In the genomic region with DNA sequence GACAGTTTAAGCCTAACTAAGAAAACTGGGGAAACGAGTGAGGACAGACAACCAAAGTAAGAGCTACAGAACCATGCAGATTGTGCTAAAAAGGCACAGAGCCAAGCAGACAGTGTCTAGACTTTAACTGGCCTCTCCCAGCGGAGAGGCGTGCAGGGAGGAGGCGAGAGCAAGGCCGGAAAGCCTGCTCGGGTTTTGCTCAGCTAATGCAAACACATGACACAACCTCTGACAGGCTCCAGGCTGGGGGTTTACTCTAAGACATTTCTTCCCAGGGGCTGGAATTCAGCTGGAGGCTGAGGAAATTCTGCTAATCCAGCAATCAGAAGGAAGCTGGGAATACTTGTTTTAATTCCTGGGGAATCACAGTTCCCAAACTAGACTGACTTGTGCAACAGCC, we compare ENCODE assay signal across 11 cellular contexts. TPM values are rescaled to one million over a fixed set of nuclear protein-coding genes. Genes with fewer than 3 reads are reported as not detected.
A peak's percentile ranks its signal among the peaks of the same experiment; 100 is the strongest.
DNase-seq lines count a peak whose midpoint lies in the region; ATAC-seq, FAIRE-seq and TF ChIP-seq lines count a peak whose summit lies in the region.
"Had no signal": no experiment of that assay in that cellular context is flagged by ENCODE, and none has a peak within 500 bp of the region (broad histone marks: within the 10 kb centered on the region; RNA-seq: fewer than 3 reads in every experiment).

No MANE protein-coding gene starts in this region.

- WGBS in HepG2 (ENCODE audit: low lambda C conversion rate) = 2% methylated on average over 3 of the region's 6 CpGs

- no peak overlapping the region for H3K4me3 ChIP-seq in Loucy (ENCODE audit: low read length, poor library complexity, severe bottlenecking)
- peak overlapping the region; percentile 11 for H3K4me3 ChIP-seq in epithelial cell of proximal tubule (ENCODE audit: low read depth, low read length)
- H3K4me3 ChIP-seq in HepG2 (replicated peaks in 1 of 3; ENCODE audit: insufficient read depth in 1 of 3, low read depth in 2 of 3, low read length in 3 of 3) = no peak overlapping the region
- H3K4me3 ChIP-seq: K562 had no signal

- H3F3A ChIP-seq in Loucy (ENCODE audit: low read depth) = no peaks in the 10 kb centered on the region

- CTCF ChIA-PET in HepG2 (lab: Yijun Ruan, JAX; ENCODE audit: low intra/inter-chr PET ratio, low total read pairs) = no interaction called here

- H3K4me1 ChIP-seq in Loucy (ENCODE audit: insufficient read depth, low read length, poor library complexity, severe bottlenecking) = peaks cover 9% of the 10 kb centered on the region
- no peaks in the 10 kb centered on the region for H3K4me1 ChIP-seq in HepG2 (ENCODE audit: insufficient read depth, low read length)

- no peak overlapping the region for H2AFZ ChIP-seq in Loucy (ENCODE audit: low read length)
- no peak overlapping the region for H2AFZ ChIP-seq in HepG2 (ENCODE audit: low read length)

- H3K9ac ChIP-seq in Loucy (ENCODE audit: low read depth, low read length, poor library complexity, severe bottlenecking) = no peak overlapping the region
- no peak overlapping the region for H3K9ac ChIP-seq in HepG2 (ENCODE audit: insufficient read depth, low read depth, low read length)

- no peaks in the 10 kb centered on the region for H3K9me2 ChIP-seq in Loucy (replicated peaks; ENCODE audit: low read depth, low read length)

- H3K36me3 ChIP-seq in Loucy (ENCODE audit: insufficient read depth, low read length) (no peaks in the 10 kb centered on the region), HepG2 (replicated peaks in 1 of 2; ENCODE audit: control insufficient read depth in 1 of 2, insufficient read depth in 2 of 2, low read length in 2 of 2) (no peaks in the 10 kb centered on the region)

- no peak overlapping the region for H3K27ac ChIP-seq in HepG2 (ENCODE audit: extremely low read length, insufficient read depth, low read length)

- H3K4me2 ChIP-seq in Loucy (ENCODE audit: low read depth, low read length, poor library complexity, severe bottlenecking) (peak overlapping the region; percentile 4), HepG2 (ENCODE audit: low read depth, low read length) (no peak overlapping the region)

- TF ChIP-seq EP300 in HepG2 (IDR thresholded peaks at IDR 0.05; ENCODE audit: low read depth in 2 of 2, low read length in 2 of 2) (no peak), HepG2 (CRISPR knock-in tag; IDR thresholded peaks at IDR 0.05; ENCODE audit: borderline replicate concordance) (no peak)

- ATAC-seq in HepG2 (peak; percentile 82), GM21423 (IDR thresholded peaks at IDR 0.05; ENCODE audit: unreplicated experiment) (no peak), GM19351 (IDR thresholded peaks at IDR 0.05; ENCODE audit: unreplicated experiment) (no peak)
- ATAC-seq: K562 had no signal

- no TSS peak for BruUV-seq in HepG2 (replicated peaks; lab: Mats Ljungman, UMichigan)

- no peaks in the 10 kb centered on the region for H3K9me3 ChIP-seq in Loucy (ENCODE audit: insufficient read depth, low read depth, low read length)
- no peaks in the 10 kb centered on the region for H3K9me3 ChIP-seq in HepG2 (ENCODE audit: low read length)

- TF ChIP-seq RAD21 in HepG2 (CRISPR knock-in tag; IDR thresholded peaks at IDR 0.05) = no peak

- TF ChIP-seq POLR2A in HepG2 (IDR thresholded peaks at IDR 0.05; ENCODE audit: insufficient read depth in 1 of 2, low read depth in 2 of 2, low read length in 2 of 2) = no peak

- intact Hi-C loops in HepG2 (cut with micrococcal nuclease; ENCODE audit: unreplicated experiment) = no loop called here

- in situ Hi-C loops in HepG2 (cut with HindIII; ENCODE audit: extremely low pct_ligation_motif_present, low pct_unique_long_range_greater_than_20kb) = no loop called here

- TF ChIP-seq CTCF in Loucy (conservative IDR thresholded peaks at IDR 0.05; ENCODE audit: low read length) = no peak
- TF ChIP-seq CTCF in epithelial cell of proximal tubule (conservative IDR thresholded peaks at IDR 0.05; ENCODE audit: low read depth, low read length) = no peak
- no peak for TF ChIP-seq CTCF in HepG2 (CRISPR knock-in tag; IDR thresholded peaks at IDR 0.05)

- no peak for DNase-seq in epithelial cell of proximal tubule (ENCODE audit: low read depth)
- no peak for DNase-seq in HepG2 (ENCODE audit: low spot score)
- peak; percentile 79 for DNase-seq in smooth muscle cell of the brain vasculature (ENCODE audit: low read depth, low spot score)
- no peak for DNase-seq in C1 segment of cervical spinal cord (lab: John Stamatoyannopoulos, UW)
- DNase-seq in GF-D8 (lab: John Stamatoyannopoulos, UW) = no peak
- DNase-seq: activated naive CD4-positive, alpha-beta T cell treated with anti-CD3 and anti-CD28 coated beads, Interleukin-2, amount 50 U/mL, for 16 hours; NCI-H82 had no signal

- peak; percentile 15 for FAIRE-seq in HepG2 (lab: Jason Lieb, UNC)
- FAIRE-seq: K562 had no signal

- POLR2A ChIA-PET in HepG2 (lab: Yijun Ruan, JAX) = no interaction called here

- H4K20me1 ChIP-seq in Loucy (ENCODE audit: insufficient read depth, low read length, poor library complexity, severe bottlenecking) (no peaks in the 10 kb centered on the region), HepG2 (ENCODE audit: insufficient read depth, low read length) (no peaks in the 10 kb centered on the region)

- no peaks in the 10 kb centered on the region for H3K79me2 ChIP-seq in Loucy (ENCODE audit: insufficient read depth, low read length)
- no peaks in the 10 kb centered on the region for H3K79me2 ChIP-seq in HepG2 (ENCODE audit: insufficient read depth, low read length)

- H3K27me3 ChIP-seq in Loucy (ENCODE audit: insufficient read depth, low read length, poor library complexity, severe bottlenecking) = no peaks in the 10 kb centered on the region
- peaks cover 0 to 26% of the 10 kb centered on the region in 2 experiments; a peak in 2 of 5 replicates for H3K27me3 ChIP-seq in HepG2 (ENCODE audit: control insufficient read depth in 1 of 2, insufficient read depth in 2 of 2, low read length in 2 of 2)

TF ChIP-seq in HepG2, 621 proteins besides CTCF, POLR2A, EP300 and RAD21:
- no peak for TF ChIP-seq ARID3A (IDR thresholded peaks at IDR 0.05; ENCODE audit: low read depth, low read length)
- TF ChIP-seq SKI (IDR thresholded peaks at IDR 0.05; ENCODE audit: partially characterized antibody) = peak; percentile 29

RNA-seq across cellular contexts. Expression of gene FSTL1, which starts 11.8 kb away (rescaled TPM):
- total RNA-seq in epithelial cell of proximal tubule (179 and 235 TPM in 2 replicates), HepG2 (2016; rRNA removed; fragmentation: Illumina TruSeq; extraction: Trizol) (0.07 and 0.17 TPM in 2 replicates)
- total RNA-seq in HepG2 (2016; cell fraction: cytosol; rRNA removed; fragmentation: Illumina TruSeq; extraction: Trizol; ENCODE audit: low read depth) = not detected in 2 replicates
- 0.19 and 0.30 TPM in 2 replicates for total RNA-seq in HepG2 (2016; cell fraction: insoluble cytoplasmic fraction; rRNA removed; fragmentation: Illumina TruSeq; extraction: Trizol)
- total RNA-seq in HepG2 (2016; cell fraction: membrane; rRNA removed; fragmentation: Illumina TruSeq; extraction: Trizol) = 0.14 TPM in 1 of 2 replicates, not detected in the other
- total RNA-seq in HepG2 (2016; cell fraction: nucleus; rRNA removed; fragmentation: Illumina TruSeq; extraction: Trizol) = 0.22 and 0.25 TPM in 2 replicates
- 0.18 and 0.29 TPM in 2 replicates for polyA plus RNA-seq in HepG2 (2011; rRNA removed)
- polyA plus RNA-seq in HepG2 (2011; cell fraction: cytosol; rRNA removed) = 0.12 and 0.40 TPM in 2 replicates
- 0.64 and 1.1 TPM in 2 replicates for polyA plus RNA-seq in HepG2 (2011; cell fraction: nucleus; rRNA removed)
- polyA plus RNA-seq in HepG2 (2012) = 0.11 and 0.23 TPM in 2 replicates
- polyA plus RNA-seq in HepG2 (2016; cell fraction: cytosol; fragmentation: Illumina TruSeq; extraction: Trizol; ENCODE audit: low read depth) = not detected in 2 replicates
- 0.14 and 0.49 TPM in 2 replicates for polyA plus RNA-seq in HepG2 (2016; cell fraction: insoluble cytoplasmic fraction; fragmentation: Illumina TruSeq; extraction: Trizol; ENCODE audit: low read depth)
- polyA plus RNA-seq in HepG2 (2016; cell fraction: membrane; fragmentation: Illumina TruSeq; extraction: Trizol; ENCODE audit: low read depth) = 0.03 and 0.05 TPM in 2 replicates
- polyA plus RNA-seq in HepG2 (2016; cell fraction: nucleus; fragmentation: Illumina TruSeq; extraction: Trizol; ENCODE audit: insufficient read depth, low read depth) = not detected in 2 replicates
- 1.3 and 8.9 TPM in 2 replicates for polyA minus RNA-seq in HepG2 (2011; rRNA and poly(A)+ RNA removed; ENCODE audit: low replicate concordance)
- polyA minus RNA-seq in HepG2 (2011; cell fraction: cytosol; rRNA and poly(A)+ RNA removed) = 0.69 TPM in 1 of 2 replicates, not detected in the other
- polyA minus RNA-seq in HepG2 (2011; cell fraction: nucleus; rRNA and poly(A)+ RNA removed) = 0.62 and 2.8 TPM in 2 replicates

Comparison
In these comparisons a context has a peak if more than half of its experiments do, and no peak if none do; other contexts are left out.
1. RNA of gene FSTL1, which starts 11.8 kb away (total RNA-seq): 179 to 235 TPM in epithelial cell of proximal tubule; 0.07 to 0.30 TPM in HepG2; every median in the first group is over 100 times any median in the second.